In genomic region chr6:91271807-91272206, GRCh38 we compare ENCODE assay signal across 7 cellular contexts.
"Had no signal": no experiment of that assay in that cellular context is flagged by ENCODE, and none has a peak within 500 bp of the region (broad histone marks: within the 10 kb centered on the region; RNA-seq: fewer than 3 reads in every experiment).

No MANE protein-coding gene starts in this region.

- ATAC-seq: GM23338, HepG2 had no signal

- H3K4me3 ChIP-seq: GM23338 had no signal

- DNase-seq: H9, HCEC 1CT had no signal

- FAIRE-seq: H1, H54, HepG2 had no signal

- H3K27ac ChIP-seq: HL-60 had no signal
